23 cellular contexts compared by ENCODE assay signal in genomic region chr1:227069490-227069889, GRCh38.
"Had no signal": no experiment of that assay in that cellular context is flagged by ENCODE, and none has a peak within 500 bp of the region (broad histone marks: within the 10 kb centered on the region; RNA-seq: fewer than 3 reads in every experiment).

No MANE protein-coding gene starts in this region.

- H3K4me1 Mint-ChIP-seq: naive thymus-derived CD4-positive, alpha-beta T cell; stimulated activated effector memory CD8-positive, alpha-beta T cell treated with anti-CD3 and anti-CD28 coated beads, Interleukin-12 subunit alpha, Interleukin-12 subunit beta, amount 100 ng/mL, for 72 hours had no signal

- DNase-seq: heart right ventricle; kidney glomerular epithelial cell; left cardiac atrium; left ventricle myocardium superior; lower lobe of right lung; mammary epithelial cell; naive thymus-derived CD4-positive, alpha-beta T cell; ovary; right lobe of liver; spleen; stimulated activated CD4-positive, alpha-beta T cell treated with anti-CD3 and anti-CD28 coated beads, Interleukin-4, amount 100 ng/mL, for 24 hours; stimulated activated naive CD4-positive, alpha-beta T cell; tibial artery; trophoblast cell; upper lobe of right lung had no signal

- H3K27ac Mint-ChIP-seq: naive thymus-derived CD4-positive, alpha-beta T cell; natural killer cell treated with Interleukin-12 subunit alpha and Interleukin-12 subunit beta and Interleukin-15 and Interleukin-18, amount 100 ng/mL, for 72 hours; progenitor cell of endocrine pancreas; stimulated activated effector memory CD8-positive, alpha-beta T cell treated with anti-CD3 and anti-CD28 coated beads, Interleukin-12 subunit alpha, Interleukin-12 subunit beta, amount 100 ng/mL, for 72 hours; stimulated activated naive CD8-positive, alpha-beta T cell treated with anti-CD3 and anti-CD28 coated beads, Interleukin-15, Interleukin-2, amounts not matched to agents 100 ng/mL and 50 ng/mL, for 24 hours had no signal

- H3K36me3 ChIP-seq: ovary had no signal

- H3K27ac ChIP-seq: heart right ventricle, hepatocyte, lower lobe of right lung, ovary, right atrium auricular region, right lobe of liver, spleen, suprapubic skin, thoracic aorta, tibial artery, upper lobe of right lung had no signal

- H3K4me2 ChIP-seq: hepatocyte had no signal

- H3K4me1 ChIP-seq: lower lobe of right lung, right atrium auricular region, right lobe of liver, spleen, suprapubic skin, tibial artery, upper lobe of right lung had no signal

- H3K9me3 Mint-ChIP-seq: naive thymus-derived CD4-positive, alpha-beta T cell; natural killer cell treated with Interleukin-12 subunit alpha and Interleukin-12 subunit beta and Interleukin-15 and Interleukin-18, amount 100 ng/mL, for 72 hours; stimulated activated effector memory CD8-positive, alpha-beta T cell treated with anti-CD3 and anti-CD28 coated beads, Interleukin-12 subunit alpha, Interleukin-12 subunit beta, amount 100 ng/mL, for 72 hours; stimulated activated naive CD8-positive, alpha-beta T cell treated with anti-CD3 and anti-CD28 coated beads, Interleukin-15, Interleukin-2, amounts not matched to agents 100 ng/mL and 50 ng/mL, for 24 hours had no signal

- H3K79me2 ChIP-seq: hepatocyte had no signal

- H3K4me3 Mint-ChIP-seq: naive thymus-derived CD4-positive, alpha-beta T cell; natural killer cell treated with Interleukin-12 subunit alpha and Interleukin-12 subunit beta and Interleukin-15 and Interleukin-18, amount 100 ng/mL, for 72 hours; stimulated activated effector memory CD8-positive, alpha-beta T cell treated with anti-CD3 and anti-CD28 coated beads, Interleukin-12 subunit alpha, Interleukin-12 subunit beta, amount 100 ng/mL, for 72 hours; stimulated activated naive CD8-positive, alpha-beta T cell treated with anti-CD3 and anti-CD28 coated beads, Interleukin-15, Interleukin-2, amounts not matched to agents 100 ng/mL and 50 ng/mL, for 24 hours had no signal

- H2AFZ ChIP-seq: hepatocyte had no signal

- H3K9me3 ChIP-seq: heart right ventricle, lower lobe of right lung, ovary, right atrium auricular region, right lobe of liver, spleen, suprapubic skin, thoracic aorta, tibial artery, upper lobe of right lung had no signal

- H3K4me3 ChIP-seq: heart right ventricle, hepatocyte, lower lobe of right lung, ovary, right atrium auricular region, right lobe of liver, spleen, suprapubic skin, thoracic aorta, tibial artery, upper lobe of right lung had no signal

- H3K27me3 Mint-ChIP-seq: progenitor cell of endocrine pancreas had no signal

- H3K27me3 ChIP-seq: heart right ventricle, hepatocyte, ovary, right atrium auricular region, right lobe of liver, spleen, suprapubic skin, tibial artery, upper lobe of right lung had no signal

- H3K36me3 Mint-ChIP-seq: naive thymus-derived CD4-positive, alpha-beta T cell; natural killer cell treated with Interleukin-12 subunit alpha and Interleukin-12 subunit beta and Interleukin-15 and Interleukin-18, amount 100 ng/mL, for 72 hours; stimulated activated effector memory CD8-positive, alpha-beta T cell treated with anti-CD3 and anti-CD28 coated beads, Interleukin-12 subunit alpha, Interleukin-12 subunit beta, amount 100 ng/mL, for 72 hours had no signal
